In genomic region chr3:167861649-167862048, GRCh38 we compare ENCODE assay signal across 12 cellular contexts.
DNase-seq lines count a peak whose midpoint lies in the region; ATAC-seq and TF ChIP-seq lines count a peak whose summit lies in the region.
"Had no signal": no experiment of that assay in that cellular context is flagged by ENCODE, and none has a peak within 500 bp of the region (broad histone marks: within the 10 kb centered on the region; RNA-seq: fewer than 3 reads in every experiment).

No MANE protein-coding gene starts in this region.

- H3K9me3 ChIP-seq in left ventricle myocardium inferior (replicated peaks) = no peaks in the 10 kb centered on the region
- H3K9me3 ChIP-seq in tibial artery = no peaks in the 10 kb centered on the region
- H3K9me3 ChIP-seq: esophagus squamous epithelium, upper lobe of left lung had no signal

- no peak for TF ChIP-seq CTCF in left ventricle myocardium inferior (IDR thresholded peaks at IDR 0.05; ENCODE audit: borderline replicate concordance)
- no peak for TF ChIP-seq CTCF in fibroblast of villous mesenchyme (IDR thresholded peaks at IDR 0.05; ENCODE audit: insufficient read depth, low read depth, low read length)
- no peak for TF ChIP-seq CTCF in tibial artery (IDR thresholded peaks at IDR 0.05)

- DNase-seq in left ventricle myocardium inferior (no peak), left ventricle myocardium superior (no peak), SKM-1 treated with dmso at 0.1 percent for 144 hours (lab: John Stamatoyannopoulos, UW; ENCODE audit: unreplicated experiment) (peak; percentile 73), fibroblast of villous mesenchyme (ENCODE audit: low read depth) (peak; percentile 12), pons (ENCODE audit: low spot score) (no peak), OCI-M2 (lab: John Stamatoyannopoulos, UW; ENCODE audit: unreplicated experiment) (no peak), kidney tubule cell (ENCODE audit: low spot score) (no peak), tibial artery (no peak)
- DNase-seq: activated naive CD4-positive, alpha-beta T cell treated with anti-CD3 and anti-CD28 coated beads, Interleukin-2, amount 50 U/mL, for 16 hours; DMS53; esophagus squamous epithelium; upper lobe of left lung had no signal

- H3K4me1 ChIP-seq in left ventricle myocardium inferior (peaks cover 57% of the 10 kb centered on the region), tibial artery (peaks cover 0 to 36% (median 10%) of the 10 kb centered on the region in 4 donors)

- H3K36me3 ChIP-seq in left ventricle myocardium inferior (no peaks in the 10 kb centered on the region), tibial artery (no peaks in the 10 kb centered on the region)
- H3K36me3 ChIP-seq: esophagus squamous epithelium, upper lobe of left lung had no signal

- ATAC-seq in left ventricle myocardium superior = no peak

- intact Hi-C loops in left ventricle myocardium inferior (cut with micrococcal nuclease) (no loop called here), left ventricle myocardium superior (cut with micrococcal nuclease) (no loop called here), tibial artery (cut with DNase I; ENCODE audit: low total_unique reads) (no loop called here)

- H3K27ac ChIP-seq in left ventricle myocardium inferior (replicated peaks) (peak overlapping the region; percentile 81), tibial artery (no peak overlapping the region)
- H3K27ac ChIP-seq: esophagus squamous epithelium, upper lobe of left lung had no signal

- H3K4me3 ChIP-seq in left ventricle myocardium inferior (no peak overlapping the region), fibroblast of villous mesenchyme (ENCODE audit: low read depth, low read length) (no peak overlapping the region), tibial artery (no peak overlapping the region)
- H3K4me3 ChIP-seq: esophagus squamous epithelium, upper lobe of left lung had no signal

- H3K27me3 ChIP-seq in left ventricle myocardium inferior (ENCODE audit: low read depth) (no peaks in the 10 kb centered on the region), tibial artery (no peaks in the 10 kb centered on the region)
- H3K27me3 ChIP-seq: esophagus squamous epithelium, upper lobe of left lung had no signal

Comparison
In these comparisons a context has a peak if more than half of its experiments do, and no peak if none do; other contexts are left out.
1. DNase-seq: peak in SKM-1 treated with dmso at 0.1 percent for 144 hours (single experiment) and fibroblast of villous mesenchyme (single experiment); none in left ventricle myocardium inferior (single experiment), left ventricle myocardium superior (single experiment), pons (single experiment), OCI-M2 (single experiment), kidney tubule cell (single experiment) and tibial artery (0 of 2).